8 cellular contexts compared by ENCODE assay signal in genomic region chr4:108650212-108651067, GRCh38. TPM values are rescaled to one million over a fixed set of nuclear protein-coding genes. Genes with fewer than 3 reads are reported as not detected.
DNase-seq lines count a peak whose midpoint lies in the region; ATAC-seq, FAIRE-seq and TF ChIP-seq lines count a peak whose summit lies in the region.

Gene OSTC (plus strand): TSS chr4:108650599. CDS start chr4:108650656, 57 bp downstream.

- H3K27ac Mint-ChIP-seq in chondrocyte (ENCODE audit: unreplicated experiment) = peak within 1 kb of the TSS; percentile 97

- no peaks in the 10 kb centered on the region for H3K27me3 ChIP-seq in keratinocyte (ENCODE audit: control insufficient read depth, extremely low read depth, insufficient read depth, low read length)

- H3K27me3 Mint-ChIP-seq in chondrocyte (ENCODE audit: low read depth) = no peaks in the 10 kb centered on the region

- peak; percentile 94 to 95 for DNase-seq in AML-193 (lab: John Stamatoyannopoulos, UW)
- peak; percentile 97 for DNase-seq in NCI-H510A treated with DMSO at 0.1 percent for 48 hours (lab: John Stamatoyannopoulos, UW)
- peak; percentile 88 to 89 for DNase-seq in activated CD4-positive, alpha-beta T cell treated with anti-CD3 and anti-CD28 coated beads for 24 hours (ENCODE audit: low read depth in 2 of 2)
- peak; percentile 98 for DNase-seq in chondrocyte (ENCODE audit: low spot score)
- no peak for DNase-seq in keratinocyte (ENCODE audit: low read depth, low spot score)
- DNase-seq in stimulated activated CD4-positive, alpha-beta T cell treated with anti-CD3 and anti-CD28 coated beads, Interleukin-15, amount 100 ng/mL, for 1 hour (ENCODE audit: low read depth in 1 of 2, low spot score in 1 of 2) = peak; percentile 82 to 89

- H3K4me2 ChIP-seq in keratinocyte (ENCODE audit: control insufficient read depth, extremely low read depth, insufficient read depth, low read depth, low read length) = peak within 1 kb of the TSS; percentile 90

- no peaks in the 10 kb centered on the region for H3K9me1 ChIP-seq in keratinocyte (ENCODE audit: control insufficient read depth, extremely low read depth, insufficient read depth, low read length)

- peak; percentile 98 for ATAC-seq in HG03439 (IDR thresholded peaks at IDR 0.05; ENCODE audit: unreplicated experiment)

- no peaks in the 10 kb centered on the region for H3K9me3 Mint-ChIP-seq in chondrocyte (ENCODE audit: low read depth)

- no peaks in the 10 kb centered on the region for H4K20me1 ChIP-seq in keratinocyte (ENCODE audit: control insufficient read depth, extremely low read depth, insufficient read depth, low read length)

- TF ChIP-seq CTCF in chondrocyte (IDR thresholded peaks at IDR 0.05) = peak; percentile 64
- TF ChIP-seq CTCF in keratinocyte (optimal IDR thresholded peaks at IDR 0.05 in 1 of 3, IDR thresholded peaks at IDR 0.05 in 1 of 3, conservative IDR thresholded peaks at IDR 0.05 in 1 of 3; ENCODE audit: extremely low read depth in 1 of 3, insufficient read depth in 2 of 3, low read length in 3 of 3) = peak in 1 of 3 experiments; percentile 6

- peaks cover 7% of the 10 kb centered on the region for H3K36me3 Mint-ChIP-seq in chondrocyte (ENCODE audit: low read depth)

- peak within 1 kb of the TSS; percentile 97 for H2AFZ ChIP-seq in keratinocyte (ENCODE audit: control insufficient read depth, low read length)

- peak; percentile 92 for TF ChIP-seq POLR2A in GM19193 (IDR thresholded peaks at IDR 0.05; ENCODE audit: extremely low read depth, insufficient read depth, insufficient read length)

- peaks cover 36% of the 10 kb centered on the region for H3K4me1 Mint-ChIP-seq in chondrocyte (ENCODE audit: low read depth)

- dilution Hi-C loops in keratinocyte (cut with MboI; ENCODE audit: extremely low pct_ligation_motif_present, low sequenced_read_pairs) = no loop called here

- H3K4me3 Mint-ChIP-seq in chondrocyte (ENCODE audit: unreplicated experiment) = peak within 1 kb of the TSS; percentile 91

- FAIRE-seq in keratinocyte (lab: Jason Lieb, UNC) = peak; percentile 88

- H3K4me1 ChIP-seq in keratinocyte (ENCODE audit: control insufficient read depth, extremely low read depth, insufficient read depth, low read length) = peaks cover 11% of the 10 kb centered on the region

- peaks cover 50% of the 10 kb centered on the region for H3K79me2 ChIP-seq in keratinocyte (ENCODE audit: control insufficient read depth, insufficient read depth, low read length)

- peaks cover 0 to 4% of the 10 kb centered on the region in 2 experiments for H3K36me3 ChIP-seq in keratinocyte (ENCODE audit: control insufficient read depth in 2 of 2, extremely low read depth in 1 of 2, insufficient read depth in 2 of 2, low read length in 2 of 2)

- peak within 1 kb of the TSS; percentile 97 for H3K9ac ChIP-seq in keratinocyte (ENCODE audit: control insufficient read depth, extremely low read depth, insufficient read depth, low read length)

- H3K4me3 ChIP-seq in keratinocyte (ENCODE audit: control insufficient read depth in 2 of 3, extremely low read depth in 1 of 3, insufficient read depth in 2 of 3, low read depth in 1 of 3, low read length in 3 of 3) = peak within 1 kb of the TSS; percentile 72 to 93 (median 80)

- no peaks in the 10 kb centered on the region for H3K9me3 ChIP-seq in keratinocyte (ENCODE audit: control insufficient read depth, low read depth, low read length)

- peak within 1 kb of the TSS; percentile 97 for H3K27ac ChIP-seq in keratinocyte (ENCODE audit: control insufficient read depth, insufficient read depth, low read length)

RNA-seq across cellular contexts. Expression of gene OSTC, which starts in this region (rescaled TPM):
- 272 to 365 TPM (median 279 TPM) in 3 replicates for total RNA-seq in chondrocyte
- polyA plus RNA-seq in keratinocyte = 92.9 to 147 TPM (median 109 TPM) in 3 replicates
- 90.6 TPM for polyA plus RNA-seq in keratinocyte (2011; ENCODE audit: low read depth)
- polyA plus RNA-seq in keratinocyte (2011; cell fraction: cytosol; rRNA removed) = 89.6 and 145 TPM in 2 replicates
- 72.1 and 81.9 TPM in 2 replicates for polyA plus RNA-seq in keratinocyte (2011; cell fraction: nucleus; rRNA removed)
- 77.2 and 115 TPM in 2 replicates for polyA plus RNA-seq in keratinocyte (2012; ENCODE audit: low replicate concordance)
- 32.5 to 72.3 TPM (median 64.3 TPM) in 3 replicates for polyA minus RNA-seq in keratinocyte
- polyA minus RNA-seq in keratinocyte (2011; cell fraction: cytosol; rRNA and poly(A)+ RNA removed) = 47.8 TPM
- polyA minus RNA-seq in keratinocyte (2011; cell fraction: nucleus; rRNA and poly(A)+ RNA removed) = 20.0 and 36.5 TPM in 2 replicates
